8 cellular contexts compared by ENCODE assay signal in genomic region chr4:186067757-186068385, GRCh38. TPM values are rescaled to one million over a fixed set of nuclear protein-coding genes. Genes with fewer than 3 reads are reported as not detected.
DNase-seq lines count a peak whose midpoint lies in the region; TF ChIP-seq lines count a peak whose summit lies in the region.

No MANE protein-coding gene starts in this region.

- H3K36me3 ChIP-seq in SJSA1 (no peaks in the 10 kb centered on the region), breast epithelium (no peaks in the 10 kb centered on the region)

- no peak overlapping the region for H3K27ac ChIP-seq in SJSA1
- peak overlapping the region in 1 of 2 donors; percentile 73 for H3K27ac ChIP-seq in breast epithelium

- H3K9me3 ChIP-seq in SJSA1 (replicated peaks) (no peaks in the 10 kb centered on the region), breast epithelium (no peaks in the 10 kb centered on the region)

- H3K4me1 ChIP-seq in SJSA1 (replicated peaks) (peaks cover 6% of the 10 kb centered on the region; the same call in 1 of the 2 replicates), breast epithelium (no peaks in the 10 kb centered on the region)

- TF ChIP-seq CTCF in GM20000 (IDR thresholded peaks at IDR 0.05; ENCODE audit: extremely low read depth, missing control alignments) (peak; percentile 38), breast epithelium (IDR thresholded peaks at IDR 0.05) (peak in 2 of 3 donors; percentile 20 to 36)

- H3K27me3 ChIP-seq in SJSA1 (replicated peaks) (no peaks in the 10 kb centered on the region; the same call in 1 of the 2 replicates), breast epithelium (no peaks in the 10 kb centered on the region)

- TF ChIP-seq POLR2A in breast epithelium (IDR thresholded peaks at IDR 0.05): no peak

- DNase-seq in DMS79 treated with DMSO at 0.1 percent for 48 hours (lab: John Stamatoyannopoulos, UW): peak; percentile 1
- peak; percentile 42 for DNase-seq in GM20000 (ENCODE audit: low spot score)
- DNase-seq in HT-29 (ENCODE audit: low spot score): peak; percentile 76
- DNase-seq in SJSA1 (ENCODE audit: low read depth in 1 of 2, low spot score in 2 of 2): peak; percentile 38 to 54
- DNase-seq in breast epithelium (ENCODE audit: low spot score in 2 of 2): peak in 1 of 2 donors; percentile 37
- peak; percentile 54 for DNase-seq in kidney glomerular epithelial cell (lab: John Stamatoyannopoulos, UW)
- DNase-seq in stimulated activated CD4-positive, alpha-beta T cell treated with anti-CD3 and anti-CD28 coated beads, TNF-alpha, amount 100 ng/mL, for 48 hours (ENCODE audit: low read depth in 3 of 3): peak in 2 of 3 donors; percentile 2 to 8
- DNase-seq in retina: no peak

- intact Hi-C loops in breast epithelium (cut with DNase I; ENCODE audit: low total_unique reads): no loop called here

- H3K4me3 ChIP-seq in SJSA1: peak overlapping the region; percentile 41
- peak overlapping the region; percentile 53 to 68 (median 59) for H3K4me3 ChIP-seq in breast epithelium

RNA-seq across cellular contexts. Expression of gene TLR3, which starts 1.1 kb away (rescaled TPM):
- total RNA-seq in HT-29 (2014; rRNA removed; shearing (Covaris generic)): 1.9 and 2.3 TPM in 2 replicates
- 1.6 and 3.4 TPM in 2 replicates for total RNA-seq in SJSA1 (2014; rRNA removed; shearing (Covaris generic))
- 10 to 100 TPM in 1 of 3 donors, 1 to 10 TPM in 2; 4.3 to 13.9 (median 7.4) TPM for total RNA-seq in breast epithelium

RNA-seq across cellular contexts. Expression of gene FAM149A, which starts 36.6 kb away (rescaled TPM):
- 24.1 and 26.6 TPM in 2 replicates for total RNA-seq in HT-29 (2014; rRNA removed; shearing (Covaris generic))
- total RNA-seq in SJSA1 (2014; rRNA removed; shearing (Covaris generic)): 0.42 TPM in 1 of 2 replicates, not detected in the other
- 10 to 100 TPM in 1 of 3 donors, 1 to 10 TPM in 2; 7.9 to 22.9 (median 8.0) TPM for total RNA-seq in breast epithelium
